ENCODE assay signal across 13 cellular contexts in genomic region chr11:108370990-108371389, GRCh38.
DNase-seq lines count a peak whose midpoint lies in the region; ATAC-seq, FAIRE-seq and TF ChIP-seq lines count a peak whose summit lies in the region.
"Had no signal": no experiment of that assay in that cellular context is flagged by ENCODE, and none has a peak within 500 bp of the region (broad histone marks: within the 10 kb centered on the region; RNA-seq: fewer than 3 reads in every experiment).

No MANE protein-coding gene starts in this region.

- peaks cover 41% of the 10 kb centered on the region for H3K4me1 ChIP-seq in PC-3 (ENCODE audit: insufficient read depth, low read length)
- H3K4me1 ChIP-seq in GM12878 (ENCODE audit: control insufficient read depth, insufficient read depth, low read length) = no peaks in the 10 kb centered on the region
- no peaks in the 10 kb centered on the region for H3K4me1 ChIP-seq in keratinocyte (ENCODE audit: control insufficient read depth, extremely low read depth, insufficient read depth, low read length)
- H3K4me1 ChIP-seq: A549 had no signal

- in situ Hi-C loops in GM12878 (cut with MboI) = no loop called here

- no peak for TF ChIP-seq POLR2A in GM12878 (IDR thresholded peaks at IDR 0.05; ENCODE audit: low read depth, low read length)

- dilution Hi-C loops in keratinocyte (cut with MboI; ENCODE audit: extremely low pct_ligation_motif_present, low sequenced_read_pairs) = no loop called here

- no peaks in the 10 kb centered on the region for H3K9me2 ChIP-seq in PC-3 (replicated peaks; ENCODE audit: low read length)

- CTCF ChIA-PET in PC-3 (lab: Charles Lee) (no interaction called here), GM12878 (lab: Yijun Ruan, JAX) (no interaction called here)

- H3K9me3 ChIP-seq in PC-3 (ENCODE audit: low read length) = no peaks in the 10 kb centered on the region
- no peaks in the 10 kb centered on the region for H3K9me3 ChIP-seq in GM12878 (replicated peaks; ENCODE audit: control insufficient read depth, insufficient read depth, low read length)
- H3K9me3 ChIP-seq in keratinocyte (ENCODE audit: control insufficient read depth, low read depth, low read length) = no peaks in the 10 kb centered on the region
- H3K9me3 ChIP-seq: A549 had no signal

- no peaks in the 10 kb centered on the region for H3K79me2 ChIP-seq in PC-3 (ENCODE audit: low read length)
- no peaks in the 10 kb centered on the region for H3K79me2 ChIP-seq in GM12878 (ENCODE audit: control insufficient read depth, insufficient read depth, low read length)
- H3K79me2 ChIP-seq in keratinocyte (ENCODE audit: control insufficient read depth, insufficient read depth, low read length) = no peaks in the 10 kb centered on the region

- H3F3A ChIP-seq in PC-3 (ENCODE audit: low read length, unreplicated experiment) = peaks cover 5% of the 10 kb centered on the region

- peak; percentile 32 for DNase-seq in HCEC 1CT
- DNase-seq in PC-3 = peak; percentile 58
- no peak for DNase-seq in GM12878 (ENCODE audit: low read depth, low spot score)
- no peak for DNase-seq in keratinocyte (ENCODE audit: low read depth, low spot score)
- no peak for DNase-seq in activated CD4-positive, alpha-beta T cell treated with anti-CD3 and anti-CD28 coated beads, Interleukin-2, amount 50 U/mL, for 48 hours
- DNase-seq in left ventricle myocardium superior = no peak
- DNase-seq: CD8-positive, alpha-beta T cell; COR-L47; GM23248 had no signal

- peak overlapping the region; percentile 27; the same call in 1 of the 2 replicates for H3K4me3 ChIP-seq in PC-3 (ENCODE audit: low read length)
- H3K4me3 ChIP-seq in GM12878 = no peak overlapping the region
- no peak overlapping the region for H3K4me3 ChIP-seq in keratinocyte (ENCODE audit: control insufficient read depth in 2 of 3, extremely low read depth in 1 of 3, insufficient read depth in 2 of 3, low read depth in 1 of 3, low read length in 3 of 3)
- H3K4me3 ChIP-seq: A549, GM23248 had no signal

- RAD21 ChIA-PET in GM12878 (lab: Charles Lee; ENCODE audit: unreplicated experiment) = no interaction called here

- ATAC-seq in PC-3 (peak; percentile 66), GM12878 (no peak), left ventricle myocardium superior (no peak)
- ATAC-seq: A549; CD8-positive, alpha-beta T cell had no signal

- no peak for TF ChIP-seq EP300 in GM12878 (IDR thresholded peaks at IDR 0.05; ENCODE audit: borderline replicate concordance in 1 of 2, control insufficient read depth in 1 of 2, low read depth in 2 of 2, low read length in 2 of 2)

- peak overlapping the region; percentile 15; the same call in 1 of the 2 replicates for H3K9ac ChIP-seq in PC-3 (ENCODE audit: low read length)
- H3K9ac ChIP-seq in GM12878 (ENCODE audit: control insufficient read depth, insufficient read depth, low read length) = no peak overlapping the region
- no peak overlapping the region for H3K9ac ChIP-seq in keratinocyte (ENCODE audit: control insufficient read depth, extremely low read depth, insufficient read depth, low read length)
- H3K9ac ChIP-seq: GM23248 had no signal

- no peaks in the 10 kb centered on the region for H3K9me1 ChIP-seq in keratinocyte (ENCODE audit: control insufficient read depth, extremely low read depth, insufficient read depth, low read length)

- H3K36me3 ChIP-seq in PC-3 (ENCODE audit: low read depth, low read length) (no peaks in the 10 kb centered on the region), GM12878 (ENCODE audit: control insufficient read depth in 2 of 2, insufficient read depth in 2 of 2, low read length in 1 of 2) (peaks cover 0 to 2% of the 10 kb centered on the region in 2 experiments; a peak in 1 of 4 replicates), keratinocyte (ENCODE audit: control insufficient read depth in 2 of 2, extremely low read depth in 1 of 2, insufficient read depth in 2 of 2, low read length in 2 of 2) (peaks cover 0 to 1% of the 10 kb centered on the region in 2 experiments)

- H3K27ac ChIP-seq in PC-3 (ENCODE audit: low read length) = peak overlapping the region; percentile 78
- no peak overlapping the region for H3K27ac ChIP-seq in GM12878 (ENCODE audit: control insufficient read depth, insufficient read depth)
- no peak overlapping the region for H3K27ac ChIP-seq in keratinocyte (ENCODE audit: control insufficient read depth, insufficient read depth, low read length)
- H3K27ac ChIP-seq: A549, GM23248, HL-60 had no signal

- SMC1A ChIA-PET in GM12878 (lab: Charles Lee; ENCODE audit: uncharacterized antibody, unreplicated experiment) = no interaction called here

- FAIRE-seq in GM12878 (lab: Jason Lieb, UNC) (peak; percentile 31), keratinocyte (lab: Jason Lieb, UNC) (peak; percentile 43)
- FAIRE-seq: A549, GM18507, H54 had no signal

- intact Hi-C loops in PC-3 (cut with micrococcal nuclease) = no loop called here
- intact Hi-C loops in GM12878 (cut with micrococcal nuclease; ENCODE audit: unreplicated experiment) = no loop called here
- intact Hi-C loops in left ventricle myocardium superior (cut with micrococcal nuclease) = no loop called here

- H3K4me2 ChIP-seq in PC-3 (ENCODE audit: low read length) (peak overlapping the region; percentile 56), GM12878 (ENCODE audit: control insufficient read depth, insufficient read depth) (no peak overlapping the region), keratinocyte (ENCODE audit: control insufficient read depth, extremely low read depth, insufficient read depth, low read depth, low read length) (no peak overlapping the region)
- H3K4me2 ChIP-seq: A549 had no signal

- WGBS in GM12878 (ENCODE audit: insufficient coverage, insufficient replicate concordance, low lambda C conversion rate, missing lambda C conversion rate) = 67% methylated on average over 5 of the region's 5 CpGs

- no peak for TF ChIP-seq RAD21 in GM12878 (IDR thresholded peaks at IDR 0.05; ENCODE audit: insufficient read depth, low read depth, low read length)

- H3K27me3 ChIP-seq in PC-3 (ENCODE audit: low read length) (no peaks in the 10 kb centered on the region), GM12878 (replicated peaks in 1 of 2; ENCODE audit: control insufficient read depth in 2 of 2, insufficient read depth in 2 of 2, low read length in 1 of 2) (no peaks in the 10 kb centered on the region), keratinocyte (ENCODE audit: control insufficient read depth, extremely low read depth, insufficient read depth, low read length) (no peaks in the 10 kb centered on the region)

- POLR2A ChIA-PET in PC-3 (lab: Charles Lee; ENCODE audit: unreplicated experiment) (no interaction called here), GM12878 (lab: Charles Lee) (interaction anchor here (0.6 kb wide), 1 partner anchor 25 kb away, joined by 5 read pairs; no protein-coding TSS in a partner anchor)

- H4K20me1 ChIP-seq in PC-3 (ENCODE audit: low read length) = no peaks in the 10 kb centered on the region
- H4K20me1 ChIP-seq in GM12878 (ENCODE audit: control insufficient read depth, insufficient read depth) = no peaks in the 10 kb centered on the region
- H4K20me1 ChIP-seq in keratinocyte (ENCODE audit: control insufficient read depth, extremely low read depth, insufficient read depth, low read length) = no peaks in the 10 kb centered on the region

- BruUV-seq in PC-3 (replicated peaks; lab: Mats Ljungman, UMichigan) (no TSS peak), GM12878 (replicated peaks; lab: Mats Ljungman, UMichigan) (no TSS peak)

- TF ChIP-seq CTCF in PC-3 (conservative IDR thresholded peaks at IDR 0.05; ENCODE audit: low read depth, low read length) (no peak), GM12878 (IDR thresholded peaks at IDR 0.05 in 2 of 3, conservative IDR thresholded peaks at IDR 0.05 in 1 of 3; ENCODE audit: control insufficient read depth in 2 of 3, extremely low read depth in 1 of 3, insufficient read depth in 1 of 3, low read depth in 3 of 3, low read length in 3 of 3) (no peak), keratinocyte (optimal IDR thresholded peaks at IDR 0.05 in 1 of 3, IDR thresholded peaks at IDR 0.05 in 1 of 3, conservative IDR thresholded peaks at IDR 0.05 in 1 of 3; ENCODE audit: extremely low read depth in 1 of 3, insufficient read depth in 2 of 3, low read length in 3 of 3) (no peak)

- H2AFZ ChIP-seq in PC-3 (ENCODE audit: low read length) = no peak overlapping the region
- no peak overlapping the region for H2AFZ ChIP-seq in GM12878 (ENCODE audit: control insufficient read depth, low read depth, low read length)
- no peak overlapping the region for H2AFZ ChIP-seq in keratinocyte (ENCODE audit: control insufficient read depth, low read length)
- H2AFZ ChIP-seq: GM23248 had no signal

TF ChIP-seq in GM12878, 131 proteins besides CTCF, POLR2A, EP300 and RAD21 (continues in another document):
- TF ChIP-seq PAX8 (IDR thresholded peaks at IDR 0.05) (no peak), EZH2 (IDR thresholded peaks at IDR 0.05; ENCODE audit: borderline replicate concordance, control insufficient read depth, low read depth, low read length) (no peak), NRF1 (conservative IDR thresholded peaks at IDR 0.05; ENCODE audit: low read depth, low read length) (no peak), CEBPZ (IDR thresholded peaks at IDR 0.05; ENCODE audit: low read depth, low read length) (no peak), CBX5 (IDR thresholded peaks at IDR 0.05; ENCODE audit: low read depth) (no peak)

Comparison
In these comparisons a context has a peak if more than half of its experiments do, and no peak if none do; other contexts are left out.
1. DNase-seq: peak in HCEC 1CT (single experiment) and PC-3 (single experiment); none in GM12878 (single experiment), keratinocyte (single experiment), activated CD4-positive, alpha-beta T cell treated with anti-CD3 and anti-CD28 coated beads, Interleukin-2, amount 50 U/mL, for 48 hours (0 of 2) and left ventricle myocardium superior (single experiment).